ENCODE assay signal across 1 cellular context in the genomic region with DNA sequence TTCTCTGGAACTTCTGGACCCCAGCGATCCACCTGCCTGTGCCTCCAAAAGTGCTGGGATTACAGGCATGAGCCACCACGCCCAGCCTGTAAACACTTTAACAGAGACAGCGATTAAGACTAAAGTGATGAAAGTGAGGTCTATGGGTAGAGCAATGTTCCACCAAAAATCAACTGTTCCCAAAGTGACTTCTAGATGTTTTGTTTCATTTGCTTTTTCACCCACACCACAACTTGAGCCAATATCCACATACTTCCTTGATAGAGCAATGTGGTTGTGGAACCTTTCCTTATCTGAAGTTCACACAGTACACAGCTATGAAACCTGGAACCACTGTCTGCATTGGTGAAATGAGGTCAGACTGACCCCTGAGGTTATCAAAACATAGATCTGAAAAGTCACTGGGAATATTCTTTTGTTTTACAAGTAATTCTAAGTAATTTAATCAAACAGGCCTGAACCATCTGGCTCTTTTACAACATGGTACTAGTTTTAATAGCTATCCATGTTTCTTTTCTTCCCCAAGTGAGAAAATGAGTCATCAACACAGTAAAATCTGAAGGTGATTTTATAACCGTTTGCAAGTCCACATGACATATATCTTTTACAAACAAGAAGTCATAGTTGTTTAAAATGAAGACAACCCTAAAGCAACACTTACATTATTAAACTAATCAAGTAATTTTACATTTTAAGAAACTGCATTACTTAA.
TF ChIP-seq lines count a peak whose summit lies in the region.

No MANE protein-coding gene starts in this region.

TF ChIP-seq in K562, 482 proteins besides CTCF, POLR2A, EP300 and RAD21 (continued from another document and continues in another):
- TF ChIP-seq ZNF512 (tag; IDR thresholded peaks at IDR 0.05), result no peak
- TF ChIP-seq KAT7 (CRISPR knock-in tag; IDR thresholded peaks at IDR 0.05; ENCODE audit: borderline replicate concordance), result no peak
- no peak for TF ChIP-seq ZZZ3 (IDR thresholded peaks at IDR 0.05)
- TF ChIP-seq ZNF589 (CRISPR knock-in tag; IDR thresholded peaks at IDR 0.05; ENCODE audit: low read depth), result peak; percentile 87
- TF ChIP-seq, protein P1, sequence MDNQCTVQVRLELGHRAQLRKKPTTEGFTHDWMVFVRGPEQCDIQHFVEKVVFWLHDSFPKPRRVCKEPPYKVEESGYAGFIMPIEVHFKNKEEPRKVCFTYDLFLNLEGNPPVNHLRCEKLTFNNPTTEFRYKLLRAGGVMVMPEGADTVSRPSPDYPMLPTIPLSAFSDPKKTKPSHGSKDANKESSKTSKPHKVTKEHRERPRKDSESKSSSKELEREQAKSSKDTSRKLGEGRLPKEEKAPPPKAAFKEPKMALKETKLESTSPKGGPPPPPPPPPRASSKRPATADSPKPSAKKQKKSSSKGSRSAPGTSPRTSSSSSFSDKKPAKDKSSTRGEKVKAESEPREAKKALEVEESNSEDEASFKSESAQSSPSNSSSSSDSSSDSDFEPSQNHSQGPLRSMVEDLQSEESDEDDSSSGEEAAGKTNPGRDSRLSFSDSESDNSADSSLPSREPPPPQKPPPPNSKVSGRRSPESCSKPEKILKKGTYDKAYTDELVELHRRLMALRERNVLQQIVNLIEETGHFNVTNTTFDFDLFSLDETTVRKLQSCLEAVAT (IDR thresholded peaks at IDR 0.05), result peak in 1 of 2 experiments; percentile 83; a peak in 2 of 4 replicates
- no peak for TF ChIP-seq ZNF695 (CRISPR knock-in tag; IDR thresholded peaks at IDR 0.05)
- TF ChIP-seq SPI1 (IDR thresholded peaks at IDR 0.05; ENCODE audit: borderline replicate concordance, low read depth, low read length), result no peak
- no peak for TF ChIP-seq RHOXF2B (CRISPR knock-in tag; conservative IDR thresholded peaks at IDR 0.05)
- TF ChIP-seq ZNF77 (CRISPR knock-in tag; IDR thresholded peaks at IDR 0.05), result no peak
- 0 out of 2 replicates have a peak, but pooled peaks have one; percentile 55 for TF ChIP-seq FOXO4 (CRISPR knock-in tag; IDR thresholded peaks at IDR 0.05)
- no peak for TF ChIP-seq TCF7L2 (IDR thresholded peaks at IDR 0.05; ENCODE audit: low read depth, low read length)
- TF ChIP-seq ATF4 (CRISPR knock-in tag; IDR thresholded peaks at IDR 0.05), result peak; percentile 62; the same call in 1 of the 2 replicates
- TF ChIP-seq MCM5 (IDR thresholded peaks at IDR 0.05; ENCODE audit: low read depth), result no peak
- TF ChIP-seq ZNF639 (CRISPR knock-in tag; conservative IDR thresholded peaks at IDR 0.05 in 1 of 2, IDR thresholded peaks at IDR 0.05 in 1 of 2), result peak in 1 of 2 experiments; percentile 58; a peak in 1 of 4 replicates
- TF ChIP-seq MTA1 (IDR thresholded peaks at IDR 0.05; ENCODE audit: borderline replicate concordance), result peak; percentile 88
- TF ChIP-seq NFE2 (IDR thresholded peaks at IDR 0.05; ENCODE audit: low read depth), result peak; percentile 71
- 0 out of 2 replicates have a peak, but pooled peaks have one; percentile 34 for TF ChIP-seq MEF2D (tag; conservative IDR thresholded peaks at IDR 0.05; ENCODE audit: low read depth)
- TF ChIP-seq, protein P2, sequence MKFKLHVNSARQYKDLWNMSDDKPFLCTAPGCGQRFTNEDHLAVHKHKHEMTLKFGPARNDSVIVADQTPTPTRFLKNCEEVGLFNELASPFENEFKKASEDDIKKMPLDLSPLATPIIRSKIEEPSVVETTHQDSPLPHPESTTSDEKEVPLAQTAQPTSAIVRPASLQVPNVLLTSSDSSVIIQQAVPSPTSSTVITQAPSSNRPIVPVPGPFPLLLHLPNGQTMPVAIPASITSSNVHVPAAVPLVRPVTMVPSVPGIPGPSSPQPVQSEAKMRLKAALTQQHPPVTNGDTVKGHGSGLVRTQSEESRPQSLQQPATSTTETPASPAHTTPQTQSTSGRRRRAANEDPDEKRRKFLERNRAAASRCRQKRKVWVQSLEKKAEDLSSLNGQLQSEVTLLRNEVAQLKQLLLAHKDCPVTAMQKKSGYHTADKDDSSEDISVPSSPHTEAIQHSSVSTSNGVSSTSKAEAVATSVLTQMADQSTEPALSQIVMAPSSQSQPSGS (CRISPR knock-in tag; IDR thresholded peaks at IDR 0.05), result no peak
- TF ChIP-seq NONO (IDR thresholded peaks at IDR 0.05; ENCODE audit: low read depth in 2 of 2, low read length in 1 of 2), result peak in 1 of 2 experiments; percentile 69; a peak in 1 of 4 replicates
- no peak for TF ChIP-seq PRPF4 (IDR thresholded peaks at IDR 0.05; ENCODE audit: insufficient read depth, low read depth, low read length, poor library complexity, severe bottlenecking)
- TF ChIP-seq ZFX (CRISPR knock-in tag; IDR thresholded peaks at IDR 0.05), result no peak
- no peak for TF ChIP-seq ZNF282 (CRISPR knock-in tag; IDR thresholded peaks at IDR 0.05)
- no peak for TF ChIP-seq ZKSCAN1 (IDR thresholded peaks at IDR 0.05; ENCODE audit: low read depth, low read length)
- TF ChIP-seq ZNF23 (CRISPR knock-in tag; IDR thresholded peaks at IDR 0.05), result peak; percentile 42; the same call in 1 of the 2 replicates
- TF ChIP-seq SMARCE1 (IDR thresholded peaks at IDR 0.05), result peak; percentile 98
- TF ChIP-seq RBM14 (IDR thresholded peaks at IDR 0.05; ENCODE audit: borderline replicate concordance, insufficient read depth, low read depth, low read length), result no peak
- TF ChIP-seq CEBPB (tag; IDR thresholded peaks at IDR 0.05), result peak; percentile 68; the same call in 1 of the 2 replicates
- peak; percentile 82 for TF ChIP-seq MYC (IDR thresholded peaks at IDR 0.05; ENCODE audit: low read depth, low read length)
- TF ChIP-seq MYC (CRISPR knock-in tag; IDR thresholded peaks at IDR 0.05; ENCODE audit: borderline replicate concordance, low read depth), result no peak
- TF ChIP-seq, protein P3, sequence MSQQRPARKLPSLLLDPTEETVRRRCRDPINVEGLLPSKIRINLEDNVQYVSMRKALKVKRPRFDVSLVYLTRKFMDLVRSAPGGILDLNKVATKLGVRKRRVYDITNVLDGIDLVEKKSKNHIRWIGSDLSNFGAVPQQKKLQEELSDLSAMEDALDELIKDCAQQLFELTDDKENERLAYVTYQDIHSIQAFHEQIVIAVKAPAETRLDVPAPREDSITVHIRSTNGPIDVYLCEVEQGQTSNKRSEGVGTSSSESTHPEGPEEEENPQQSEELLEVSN (IDR thresholded peaks at IDR 0.05; ENCODE audit: borderline replicate concordance in 1 of 2, extremely low read depth in 1 of 2, insufficient read depth in 1 of 2, insufficient read length in 1 of 2, low read depth in 1 of 2, low read length in 1 of 2, poor library complexity in 1 of 2, severe bottlenecking in 1 of 2), result peak in 1 of 2 experiments; percentile 11
- 0 out of 2 replicates have a peak, but pooled peaks have one; percentile 12 for TF ChIP-seq PHTF2 (CRISPR knock-in tag; IDR thresholded peaks at IDR 0.05)
- no peak for TF ChIP-seq MIER1 (IDR thresholded peaks at IDR 0.05; ENCODE audit: low read depth)
- no peak for TF ChIP-seq ZNF830 (CRISPR knock-in tag; IDR thresholded peaks at IDR 0.05)
- TF ChIP-seq PML (IDR thresholded peaks at IDR 0.05; ENCODE audit: low read length), result peak; percentile 95
- TF ChIP-seq ESRRA (IDR thresholded peaks at IDR 0.05; ENCODE audit: borderline replicate concordance, low read depth), result peak; percentile 95
- TF ChIP-seq FOXK2 (conservative IDR thresholded peaks at IDR 0.05 in 1 of 2, IDR thresholded peaks at IDR 0.05 in 1 of 2; ENCODE audit: low read depth in 2 of 2), result peak; percentile 87 to 92
- TF ChIP-seq TCFL5 (CRISPR knock-in tag; conservative IDR thresholded peaks at IDR 0.05), result no peak; the same call in 1 of the 2 replicates
- no peak for TF ChIP-seq IRF2 (CRISPR knock-in tag; IDR thresholded peaks at IDR 0.05)
- TF ChIP-seq ZNF586 (CRISPR knock-in tag; conservative IDR thresholded peaks at IDR 0.05), result no peak
- no peak for TF ChIP-seq TEAD2 (tag; IDR thresholded peaks at IDR 0.05)
- TF ChIP-seq ZNF764 (CRISPR knock-in tag; IDR thresholded peaks at IDR 0.05; ENCODE audit: low read depth), result no peak
- TF ChIP-seq ZNF140 (CRISPR knock-in tag; IDR thresholded peaks at IDR 0.05), result no peak
- TF ChIP-seq RBBP5 (IDR thresholded peaks at IDR 0.05; ENCODE audit: borderline replicate concordance, insufficient read depth, low read length, poor library complexity, severe bottlenecking), result peak; percentile 50
- TF ChIP-seq RBM17 (IDR thresholded peaks at IDR 0.05; ENCODE audit: borderline replicate concordance, low read depth, low read length), result no peak
- TF ChIP-seq, protein P4, sequence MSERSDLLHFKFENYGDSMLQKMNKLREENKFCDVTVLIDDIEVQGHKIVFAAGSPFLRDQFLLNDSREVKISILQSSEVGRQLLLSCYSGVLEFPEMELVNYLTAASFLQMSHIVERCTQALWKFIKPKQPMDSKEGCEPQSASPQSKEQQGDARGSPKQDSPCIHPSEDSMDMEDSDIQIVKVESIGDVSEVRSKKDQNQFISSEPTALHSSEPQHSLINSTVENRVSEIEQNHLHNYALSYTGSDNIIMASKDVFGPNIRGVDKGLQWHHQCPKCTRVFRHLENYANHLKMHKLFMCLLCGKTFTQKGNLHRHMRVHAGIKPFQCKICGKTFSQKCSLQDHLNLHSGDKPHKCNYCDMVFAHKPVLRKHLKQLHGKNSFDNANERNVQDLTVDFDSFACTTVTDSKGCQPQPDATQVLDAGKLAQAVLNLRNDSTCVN (CRISPR knock-in tag; IDR thresholded peaks at IDR 0.05), result 0 out of 2 replicates have a peak, but pooled peaks have one; percentile 46
- TF ChIP-seq PCBP2 (IDR thresholded peaks at IDR 0.05; ENCODE audit: low read depth, low read length, poor library complexity, severe bottlenecking), result no peak
- TF ChIP-seq, protein P5, sequence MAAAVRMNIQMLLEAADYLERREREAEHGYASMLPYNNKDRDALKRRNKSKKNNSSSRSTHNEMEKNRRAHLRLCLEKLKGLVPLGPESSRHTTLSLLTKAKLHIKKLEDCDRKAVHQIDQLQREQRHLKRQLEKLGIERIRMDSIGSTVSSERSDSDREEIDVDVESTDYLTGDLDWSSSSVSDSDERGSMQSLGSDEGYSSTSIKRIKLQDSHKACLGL (CRISPR knock-in tag; IDR thresholded peaks at IDR 0.05; ENCODE audit: borderline replicate concordance, poor library complexity, severe bottlenecking), result no peak
- TF ChIP-seq, protein P6, sequence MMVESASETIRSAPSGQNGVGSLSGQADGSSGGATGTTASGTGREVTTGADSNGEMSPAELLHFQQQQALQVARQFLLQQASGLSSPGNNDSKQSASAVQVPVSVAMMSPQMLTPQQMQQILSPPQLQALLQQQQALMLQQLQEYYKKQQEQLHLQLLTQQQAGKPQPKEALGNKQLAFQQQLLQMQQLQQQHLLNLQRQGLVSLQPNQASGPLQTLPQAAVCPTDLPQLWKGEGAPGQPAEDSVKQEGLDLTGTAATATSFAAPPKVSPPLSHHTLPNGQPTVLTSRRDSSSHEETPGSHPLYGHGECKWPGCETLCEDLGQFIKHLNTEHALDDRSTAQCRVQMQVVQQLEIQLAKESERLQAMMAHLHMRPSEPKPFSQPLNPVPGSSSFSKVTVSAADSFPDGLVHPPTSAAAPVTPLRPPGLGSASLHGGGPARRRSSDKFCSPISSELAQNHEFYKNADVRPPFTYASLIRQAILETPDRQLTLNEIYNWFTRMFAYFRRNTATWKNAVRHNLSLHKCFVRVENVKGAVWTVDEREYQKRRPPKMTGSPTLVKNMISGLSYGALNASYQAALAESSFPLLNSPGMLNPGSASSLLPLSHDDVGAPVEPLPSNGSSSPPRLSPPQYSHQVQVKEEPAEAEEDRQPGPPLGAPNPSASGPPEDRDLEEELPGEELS (CRISPR knock-in tag; IDR thresholded peaks at IDR 0.05; ENCODE audit: borderline replicate concordance), result no peak
- peak; percentile 95 to 98 for TF ChIP-seq RCOR1 (IDR thresholded peaks at IDR 0.05; ENCODE audit: borderline replicate concordance in 1 of 2, low read depth in 2 of 2, low read length in 2 of 2)
- TF ChIP-seq PREB (CRISPR knock-in tag; IDR thresholded peaks at IDR 0.05), result no peak
